Comparison of ENCODE assay signal across 1 cellular context in the genomic region with DNA sequence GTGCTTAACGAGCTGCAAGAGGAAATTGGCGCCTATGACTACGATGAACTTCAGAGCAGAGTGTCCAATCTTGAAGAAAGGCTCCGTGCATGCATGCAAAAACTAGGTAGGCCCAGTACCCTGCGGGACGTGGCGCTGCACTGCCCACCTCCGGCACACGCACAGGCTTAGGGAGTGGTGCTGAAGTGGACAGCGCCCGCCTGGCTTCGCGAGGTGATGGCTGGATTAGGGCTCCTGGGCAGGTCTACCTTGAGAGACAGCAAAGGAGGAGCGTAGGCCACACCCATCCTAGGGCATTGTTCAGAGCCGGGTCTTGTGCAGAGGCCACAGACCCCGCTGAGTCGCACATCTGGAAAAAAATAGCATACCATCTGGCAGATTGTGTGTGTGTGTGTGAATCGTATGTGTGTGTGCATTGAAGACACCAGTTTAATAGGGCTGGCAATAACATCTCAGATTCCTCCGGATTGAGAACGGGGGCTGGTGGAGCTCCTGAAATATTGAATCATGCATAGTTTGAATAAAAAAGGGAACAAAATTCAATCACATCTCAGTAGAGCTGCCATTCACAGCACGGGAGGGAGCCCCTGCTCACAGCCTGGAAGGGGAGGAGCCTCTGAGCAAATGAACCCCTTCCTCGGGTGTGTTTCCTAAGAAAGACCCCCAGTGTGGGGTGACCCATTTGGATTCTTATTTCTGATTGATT.
TF ChIP-seq lines count a peak whose summit lies in the region.

No MANE protein-coding gene starts in this region.

TF ChIP-seq in GM23338, 12 proteins besides CTCF, POLR2A, EP300 and RAD21:
- TF ChIP-seq, protein P1, sequence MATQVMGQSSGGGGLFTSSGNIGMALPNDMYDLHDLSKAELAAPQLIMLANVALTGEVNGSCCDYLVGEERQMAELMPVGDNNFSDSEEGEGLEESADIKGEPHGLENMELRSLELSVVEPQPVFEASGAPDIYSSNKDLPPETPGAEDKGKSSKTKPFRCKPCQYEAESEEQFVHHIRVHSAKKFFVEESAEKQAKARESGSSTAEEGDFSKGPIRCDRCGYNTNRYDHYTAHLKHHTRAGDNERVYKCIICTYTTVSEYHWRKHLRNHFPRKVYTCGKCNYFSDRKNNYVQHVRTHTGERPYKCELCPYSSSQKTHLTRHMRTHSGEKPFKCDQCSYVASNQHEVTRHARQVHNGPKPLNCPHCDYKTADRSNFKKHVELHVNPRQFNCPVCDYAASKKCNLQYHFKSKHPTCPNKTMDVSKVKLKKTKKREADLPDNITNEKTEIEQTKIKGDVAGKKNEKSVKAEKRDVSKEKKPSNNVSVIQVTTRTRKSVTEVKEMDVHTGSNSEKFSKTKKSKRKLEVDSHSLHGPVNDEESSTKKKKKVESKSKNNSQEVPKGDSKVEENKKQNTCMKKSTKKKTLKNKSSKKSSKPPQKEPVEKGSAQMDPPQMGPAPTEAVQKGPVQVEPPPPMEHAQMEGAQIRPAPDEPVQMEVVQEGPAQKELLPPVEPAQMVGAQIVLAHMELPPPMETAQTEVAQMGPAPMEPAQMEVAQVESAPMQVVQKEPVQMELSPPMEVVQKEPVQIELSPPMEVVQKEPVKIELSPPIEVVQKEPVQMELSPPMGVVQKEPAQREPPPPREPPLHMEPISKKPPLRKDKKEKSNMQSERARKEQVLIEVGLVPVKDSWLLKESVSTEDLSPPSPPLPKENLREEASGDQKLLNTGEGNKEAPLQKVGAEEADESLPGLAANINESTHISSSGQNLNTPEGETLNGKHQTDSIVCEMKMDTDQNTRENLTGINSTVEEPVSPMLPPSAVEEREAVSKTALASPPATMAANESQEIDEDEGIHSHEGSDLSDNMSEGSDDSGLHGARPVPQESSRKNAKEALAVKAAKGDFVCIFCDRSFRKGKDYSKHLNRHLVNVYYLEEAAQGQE (IDR thresholded peaks at IDR 0.05; ENCODE audit: unreplicated experiment): peak; percentile 95
- no peak for TF ChIP-seq NANOG (IDR thresholded peaks at IDR 0.05; ENCODE audit: borderline replicate concordance)
